In genomic region chr20:38751360-38751976, GRCh38 we compare ENCODE assay signal across 8 cellular contexts. TPM values are rescaled to one million over a fixed set of nuclear protein-coding genes. Genes with fewer than 3 reads are reported as not detected.
DNase-seq lines count a peak whose midpoint lies in the region; ATAC-seq and TF ChIP-seq lines count a peak whose summit lies in the region.

No MANE protein-coding gene starts in this region.

- peaks cover 27 to 33% of the 10 kb centered on the region in 2 donors for H3K4me1 Mint-ChIP-seq in immature natural killer cell

- peaks cover 3 to 7% (median 6%) of the 10 kb centered on the region in 3 donors for H3K27me3 Mint-ChIP-seq in immature natural killer cell (ENCODE audit: low read depth in 3 of 3)

- H3K9me3 Mint-ChIP-seq in immature natural killer cell, result no peaks in the 10 kb centered on the region

- H3K4me3 ChIP-seq in left ventricle myocardium inferior (no peak overlapping the region), LNCaP clone FGC (ENCODE audit: low read depth, low read length) (no peak overlapping the region), WI38 (ENCODE audit: low read depth, low read length) (no peak overlapping the region)

- peak overlapping the region in 2 of 6 donors; percentile 26 to 39 for H3K27ac Mint-ChIP-seq in immature natural killer cell

- peaks cover 20% of the 10 kb centered on the region for H3K4me1 ChIP-seq in left ventricle myocardium inferior

- H3K36me3 Mint-ChIP-seq in immature natural killer cell, result peaks cover 23 to 36% (median 23%) of the 10 kb centered on the region in 3 donors

- TF ChIP-seq CTCF in left ventricle myocardium inferior (IDR thresholded peaks at IDR 0.05; ENCODE audit: borderline replicate concordance) (peak; percentile 74), LNCaP clone FGC (IDR thresholded peaks at IDR 0.05; ENCODE audit: control insufficient read depth, extremely low read depth, insufficient read depth) (peak; percentile 76), WI38 (IDR thresholded peaks at IDR 0.05; ENCODE audit: low read depth, low read length) (peak; percentile 32; the same call in 1 of the 2 replicates)

- H3K9me3 ChIP-seq in left ventricle myocardium inferior (replicated peaks), result no peaks in the 10 kb centered on the region

- intact Hi-C loops in left ventricle myocardium inferior (cut with micrococcal nuclease), result no loop called here
- intact Hi-C loops in Right ventricle myocardium superior (cut with DNase I), result loop anchor here (5.0 kb wide), 1 partner anchor 104 kb away; no protein-coding TSS in a partner anchor

- no peak for ATAC-seq in Right ventricle myocardium superior (ENCODE audit: poor library complexity)

- H3K36me3 ChIP-seq in left ventricle myocardium inferior, result peaks cover 36% of the 10 kb centered on the region

- DNase-seq in left ventricle myocardium inferior (no peak), Right ventricle myocardium superior (no peak), LNCaP clone FGC (ENCODE audit: low read depth) (no peak), immature natural killer cell (peak in 2 of 3 donors; percentile 25 to 34), NCI-H187 treated with DMSO at 0.1 percent for 48 hours (lab: John Stamatoyannopoulos, UW) (no peak), putamen (ENCODE audit: low spot score) (no peak)
- no peak for DNase-seq in central memory CD4-positive, alpha-beta T cell

- H3K27me3 ChIP-seq in left ventricle myocardium inferior (ENCODE audit: low read depth), result no peaks in the 10 kb centered on the region

- no peak overlapping the region for H3K27ac ChIP-seq in left ventricle myocardium inferior (replicated peaks)

- H3K4me3 Mint-ChIP-seq in immature natural killer cell, result no peak overlapping the region

RNA-seq across cellular contexts. Expression of gene ACTR5, which starts 3.2 kb away (rescaled TPM):
- 3.1 TPM for total RNA-seq in left ventricle myocardium inferior
- total RNA-seq in Right ventricle myocardium superior, result 3.2 TPM
- 10 to 100 TPM in 1 of 3 donors, 1 to 10 TPM in 2; 8.0 to 11.1 (median 8.7) TPM for polyA plus RNA-seq in immature natural killer cell

RNA-seq across cellular contexts. Expression of gene SLC32A1, which starts 27.2 kb away (rescaled TPM):
- total RNA-seq in left ventricle myocardium inferior (not detected), Right ventricle myocardium superior (not detected)
- polyA plus RNA-seq in immature natural killer cell, result not detected

RNA-seq across cellular contexts. Expression of gene PPP1R16B, which starts 54.0 kb away (rescaled TPM):
- total RNA-seq in left ventricle myocardium inferior (6.3 TPM), Right ventricle myocardium superior (6.8 TPM)
- polyA plus RNA-seq in immature natural killer cell, result 10 to 100 TPM; 23.6 to 42.8 (median 24.9) TPM

Comparison
In these comparisons a context has a peak if more than half of its experiments do, and no peak if none do; other contexts are left out.
1. DNase-seq: peak in immature natural killer cell (2 of 3); none in left ventricle myocardium inferior (single experiment), Right ventricle myocardium superior (single experiment), LNCaP clone FGC (single experiment), NCI-H187 treated with DMSO at 0.1 percent for 48 hours (single experiment), putamen (single experiment) and central memory CD4-positive, alpha-beta T cell (single experiment).
2. Peak in every context shown above with its lines, with median percentiles within 50 percentile points of each other: CTCF ChIP-seq.